Comparison of ENCODE assay signal across 29 cellular contexts in genomic region chr7:10436302-10436701, GRCh38.
"Had no signal": no experiment of that assay in that cellular context is flagged by ENCODE, and none has a peak within 500 bp of the region (broad histone marks: within the 10 kb centered on the region; RNA-seq: fewer than 3 reads in every experiment).

No MANE protein-coding gene starts in this region.

- H3K4me3 Mint-ChIP-seq: stimulated activated effector memory CD8-positive, alpha-beta T cell treated with anti-CD3 and anti-CD28 coated beads, Interleukin-12 subunit alpha, Interleukin-12 subunit beta, amount 100 ng/mL, for 72 hours; stimulated activated memory B cell treated with anti-CD40 and anti-IgM and Interleukin-4, amounts not matched to agents 10 μg/mL and 1 μg/mL and 100 μg/mL, for 72 hours; stimulated activated naive B cell treated with anti-CD40 and anti-IgM and Interleukin-4, amounts not matched to agents 10 μg/mL and 1 μg/mL and 100 μg/mL, for 72 hours; stimulated activated naive CD8-positive, alpha-beta T cell treated with anti-CD3 and anti-CD28 coated beads, Interleukin-15, amount 100 ng/mL, for 72 hours; stimulated activated naive CD8-positive, alpha-beta T cell treated with anti-CD3 and anti-CD28 coated beads, Interleukin-15, Interleukin-2, amounts not matched to agents 100 ng/mL and 50 ng/mL, for 24 hours; type B pancreatic cell had no signal

- DNase-seq: stimulated activated CD4-positive, alpha-beta T cell treated with anti-CD3 and anti-CD28 coated beads, Interleukin-2, amount 100 ng/mL, for 48 hours; stimulated activated CD4-positive, alpha-beta T cell treated with anti-CD3 and anti-CD28 coated beads, Interleukin-4, amount 100 ng/mL, for 1 hour; stimulated activated CD4-positive, alpha-beta T cell treated with anti-CD3 and anti-CD28 coated beads, Interleukin-4, amount 100 ng/mL, for 24 hours; stimulated activated CD4-positive, alpha-beta T cell treated with anti-CD3 and anti-CD28 coated beads, Interleukin-4, amount 100 ng/mL, for 4 hours; stimulated activated CD8-positive, alpha-beta memory T cell treated with anti-CD3 and anti-CD28 coated beads, Interleukin-4, amount 100 ng/mL, for 48 hours; stimulated activated naive B cell treated with anti-CD40 and anti-IgM and Interleukin-4, amounts not matched to agents 10 μg/mL and 1 μg/mL and 100 μg/mL, for 72 hours; stimulated activated naive CD4-positive, alpha-beta T cell; stimulated activated naive CD4-positive, alpha-beta T cell treated with Interleukin-2 at 50 U/mL for 16 hours; stimulated activated naive CD8-positive, alpha-beta T cell treated with anti-CD3 and anti-CD28 coated beads, Interleukin-15, amount 100 ng/mL, for 72 hours; stimulated activated naive CD8-positive, alpha-beta T cell treated with anti-CD3 and anti-CD28 coated beads, Interleukin-15, Interleukin-2, amounts not matched to agents 100 U/mL and 50 U/mL, for 24 hours; stomach; substantia nigra; testis; thyroid gland; tibial artery; transverse colon; trophoblast cell; upper lobe of left lung; upper lobe of right lung; uterus had no signal

- ATAC-seq: stimulated activated naive B cell treated with anti-CD40 and anti-IgM and Interleukin-4, amounts not matched to agents 10 μg/mL and 1 μg/mL and 100 μg/mL, for 72 hours; stimulated activated naive CD8-positive, alpha-beta T cell treated with anti-CD3 and anti-CD28 coated beads, Interleukin-15, amount 100 ng/mL, for 72 hours; stimulated activated naive CD8-positive, alpha-beta T cell treated with anti-CD3 and anti-CD28 coated beads, Interleukin-15, Interleukin-2, amounts not matched to agents 100 U/mL and 50 U/mL, for 24 hours; upper lobe of right lung had no signal

- FAIRE-seq: urothelium cell line had no signal

- H3K4me1 ChIP-seq: stomach, suprapubic skin, testis, thyroid gland, tibial artery, tibial nerve, transverse colon, upper lobe of left lung, upper lobe of right lung, uterus, vagina had no signal

- H3K4me3 ChIP-seq: stomach, suprapubic skin, testis, thoracic aorta, thyroid gland, tibial artery, tibial nerve, transverse colon, upper lobe of left lung, upper lobe of right lung, uterus, vagina had no signal

- H3K27ac Mint-ChIP-seq: stimulated activated effector memory CD8-positive, alpha-beta T cell treated with anti-CD3 and anti-CD28 coated beads, Interleukin-12 subunit alpha, Interleukin-12 subunit beta, amount 100 ng/mL, for 72 hours; stimulated activated memory B cell treated with anti-CD40 and anti-IgM and Interleukin-4, amounts not matched to agents 10 μg/mL and 1 μg/mL and 100 μg/mL, for 72 hours; stimulated activated naive B cell treated with anti-CD40 and anti-IgM and Interleukin-4, amounts not matched to agents 10 μg/mL and 1 μg/mL and 100 μg/mL, for 72 hours; stimulated activated naive CD8-positive, alpha-beta T cell treated with anti-CD3 and anti-CD28 coated beads, Interleukin-15, amount 100 ng/mL, for 72 hours; stimulated activated naive CD8-positive, alpha-beta T cell treated with anti-CD3 and anti-CD28 coated beads, Interleukin-15, Interleukin-2, amounts not matched to agents 100 ng/mL and 50 ng/mL, for 24 hours; type B pancreatic cell had no signal

- H3K27ac ChIP-seq: stomach, suprapubic skin, testis, thoracic aorta, thyroid gland, tibial artery, tibial nerve, transverse colon, upper lobe of left lung, upper lobe of right lung, uterus, vagina had no signal

- H3K36me3 ChIP-seq: stomach, suprapubic skin, thoracic aorta, thyroid gland, tibial artery, tibial nerve, transverse colon, upper lobe of left lung, upper lobe of right lung, uterus, vagina had no signal

- H3K4me1 Mint-ChIP-seq: stimulated activated effector memory CD8-positive, alpha-beta T cell treated with anti-CD3 and anti-CD28 coated beads, Interleukin-12 subunit alpha, Interleukin-12 subunit beta, amount 100 ng/mL, for 72 hours; stimulated activated memory B cell treated with anti-CD40 and anti-IgM and Interleukin-4, amounts not matched to agents 10 μg/mL and 1 μg/mL and 100 μg/mL, for 72 hours; stimulated activated naive B cell treated with anti-CD40 and anti-IgM and Interleukin-4, amounts not matched to agents 10 μg/mL and 1 μg/mL and 100 μg/mL, for 72 hours; stimulated activated naive CD8-positive, alpha-beta T cell treated with anti-CD3 and anti-CD28 coated beads, Interleukin-15, amount 100 ng/mL, for 72 hours had no signal

- H3K27me3 ChIP-seq: stomach, suprapubic skin, testis, thyroid gland, tibial artery, tibial nerve, transverse colon, upper lobe of left lung, upper lobe of right lung, uterus, vagina had no signal

- H3K36me3 Mint-ChIP-seq: stimulated activated effector memory CD8-positive, alpha-beta T cell treated with anti-CD3 and anti-CD28 coated beads, Interleukin-12 subunit alpha, Interleukin-12 subunit beta, amount 100 ng/mL, for 72 hours; stimulated activated memory B cell treated with anti-CD40 and anti-IgM and Interleukin-4, amounts not matched to agents 10 μg/mL and 1 μg/mL and 100 μg/mL, for 72 hours; stimulated activated naive B cell treated with anti-CD40 and anti-IgM and Interleukin-4, amounts not matched to agents 10 μg/mL and 1 μg/mL and 100 μg/mL, for 72 hours; type B pancreatic cell had no signal

- H3K9me3 ChIP-seq: stomach, suprapubic skin, testis, thoracic aorta, thyroid gland, tibial artery, tibial nerve, upper lobe of left lung, upper lobe of right lung, uterus, vagina had no signal

- H3K27me3 Mint-ChIP-seq: stimulated activated memory B cell treated with anti-CD40 and anti-IgM and Interleukin-4, amounts not matched to agents 10 μg/mL and 1 μg/mL and 100 μg/mL, for 72 hours; stimulated activated naive B cell treated with anti-CD40 and anti-IgM and Interleukin-4, amounts not matched to agents 10 μg/mL and 1 μg/mL and 100 μg/mL, for 72 hours; stimulated activated naive CD8-positive, alpha-beta T cell treated with anti-CD3 and anti-CD28 coated beads, Interleukin-15, amount 100 ng/mL, for 72 hours; stimulated activated naive CD8-positive, alpha-beta T cell treated with anti-CD3 and anti-CD28 coated beads, Interleukin-15, Interleukin-2, amounts not matched to agents 100 ng/mL and 50 ng/mL, for 24 hours; type B pancreatic cell had no signal

- H3K9me3 Mint-ChIP-seq: stimulated activated naive CD8-positive, alpha-beta T cell treated with anti-CD3 and anti-CD28 coated beads, Interleukin-15, Interleukin-2, amounts not matched to agents 100 ng/mL and 50 ng/mL, for 24 hours had no signal
